Comparison of ENCODE assay signal across 17 cellular contexts in genomic region chr6:140773276-140773675, GRCh38.
DNase-seq lines count a peak whose midpoint lies in the region; ATAC-seq, FAIRE-seq and TF ChIP-seq lines count a peak whose summit lies in the region.
"Had no signal": no experiment of that assay in that cellular context is flagged by ENCODE, and none has a peak within 500 bp of the region (broad histone marks: within the 10 kb centered on the region; RNA-seq: fewer than 3 reads in every experiment).

No MANE protein-coding gene starts in this region.

- H3K4me3 ChIP-seq in heart left ventricle = no peak overlapping the region
- no peak overlapping the region for H3K4me3 ChIP-seq in fibroblast of pulmonary artery (replicated peaks; ENCODE audit: low read depth, low read length)
- H3K4me3 ChIP-seq in retinal pigment epithelial cell (ENCODE audit: low read length) = no peak overlapping the region
- H3K4me3 ChIP-seq: sigmoid colon, vagina had no signal

- no peak for ATAC-seq in heart left ventricle
- no peak for ATAC-seq in Right ventricle myocardium inferior

- H3K9me3 ChIP-seq in heart left ventricle = peaks cover 0 to 25% (median 5%) of the 10 kb centered on the region in 12 donors
- H3K9me3 ChIP-seq: sigmoid colon, vagina had no signal

- peak overlapping the region in 9 of 12 donors; percentile 1 to 86 (median 51) for H3K27ac ChIP-seq in heart left ventricle
- H3K27ac ChIP-seq: sigmoid colon, vagina had no signal

- no peak for TF ChIP-seq POLR2A in heart left ventricle (IDR thresholded peaks at IDR 0.05)

- DNase-seq in heart left ventricle = no peak
- no peak for DNase-seq in Right ventricle myocardium inferior (ENCODE audit: missing footprints)
- peak; percentile 22 for DNase-seq in RCC 7860 (ENCODE audit: low spot score)
- DNase-seq in fibroblast of pulmonary artery (ENCODE audit: low read depth) = peak; percentile 18
- peak; percentile 17 for DNase-seq in retinal pigment epithelial cell (ENCODE audit: low read depth)
- no peak for DNase-seq in SHP77 treated with DMSO at 0.1 percent for 48 hours (lab: John Stamatoyannopoulos, UW)
- DNase-seq in medulla oblongata (ENCODE audit: extremely low spot score) = no peak
- DNase-seq in DMS79 (lab: John Stamatoyannopoulos, UW) = no peak
- DNase-seq: activated CD4-positive, CD25-positive, alpha-beta regulatory T cell treated with anti-CD3 and anti-CD28 coated beads, Interleukin-2, amount 50 U/mL, for 72 hours; cerebellar nuclear complex; DMS153; midbrain; NCI-H187; sigmoid colon; T1000 had no signal

- FAIRE-seq in RCC 7860 (lab: Jason Lieb, UNC) = peak; percentile 79
- FAIRE-seq: HTR-8/SVneo had no signal

- peaks cover 0 to 25% (median 8%) of the 10 kb centered on the region in 12 donors for H3K4me1 ChIP-seq in heart left ventricle

- TF ChIP-seq CTCF in heart left ventricle (IDR thresholded peaks at IDR 0.05) = no peak
- no peak for TF ChIP-seq CTCF in fibroblast of pulmonary artery (IDR thresholded peaks at IDR 0.05; ENCODE audit: low read length, missing control alignments)
- no peak for TF ChIP-seq CTCF in retinal pigment epithelial cell (conservative IDR thresholded peaks at IDR 0.05; ENCODE audit: low read depth, low read length)

- no peaks in the 10 kb centered on the region for H3K27me3 ChIP-seq in heart left ventricle
- H3K27me3 ChIP-seq: sigmoid colon, vagina had no signal

- no peaks in the 10 kb centered on the region for H3K36me3 ChIP-seq in heart left ventricle
- H3K36me3 ChIP-seq: sigmoid colon, vagina had no signal

- intact Hi-C loops in heart left ventricle (cut with DNase I) (loop anchor here in 3 of 10 donors (5.0 to 10.0 kb wide), 4 partner anchors 331 to 1398 kb away; partner anchors contain the start of gene CITED2 (in 2 of the 3)), Right ventricle myocardium inferior (cut with DNase I) (loop anchor here (5.0 to 10.0 kb wide), 4 partner anchors 389 to 1398 kb away; partner anchors contain the start of gene CITED2)

Comparison
In these comparisons a context has a peak if more than half of its experiments do, and no peak if none do; other contexts are left out.
1. DNase-seq: peak in RCC 7860 (single experiment), fibroblast of pulmonary artery (single experiment) and retinal pigment epithelial cell (single experiment); none in heart left ventricle (0 of 5), Right ventricle myocardium inferior (single experiment), SHP77 treated with DMSO at 0.1 percent for 48 hours (single experiment), medulla oblongata (single experiment) and DMS79 (single experiment).